Comparison of ENCODE assay signal across 23 cellular contexts in genomic region chr17:57493171-57493570, GRCh38.
DNase-seq lines count a peak whose midpoint lies in the region; ATAC-seq, FAIRE-seq and TF ChIP-seq lines count a peak whose summit lies in the region.
"Had no signal": no experiment of that assay in that cellular context is flagged by ENCODE, and none has a peak within 500 bp of the region (broad histone marks: within the 10 kb centered on the region; RNA-seq: fewer than 3 reads in every experiment).

No MANE protein-coding gene starts in this region.

- WGBS in GM12878 (ENCODE audit: insufficient coverage, insufficient replicate concordance, low lambda C conversion rate, missing lambda C conversion rate) = 78% methylated on average over 5 of the region's 5 CpGs

- H3K9me3 ChIP-seq in BLaER1 = no peaks in the 10 kb centered on the region
- no peaks in the 10 kb centered on the region for H3K9me3 ChIP-seq in GM12878 (replicated peaks; ENCODE audit: control insufficient read depth, insufficient read depth, low read length)
- H3K9me3 ChIP-seq: left ventricle myocardium inferior had no signal

- H3K27ac ChIP-seq in BLaER1 (peak overlapping the region; percentile 33), GM23338 (ENCODE audit: low read depth) (peak overlapping the region; percentile 50; the same call in 1 of the 2 replicates), GM12878 (ENCODE audit: control insufficient read depth, insufficient read depth) (peak overlapping the region; percentile 13; the same call in 1 of the 2 replicates)
- H3K27ac ChIP-seq: C4-2B, left ventricle myocardium inferior had no signal

- H3K4me1 ChIP-seq in BLaER1 (peaks cover 100% of the 10 kb centered on the region), GM23338 (ENCODE audit: insufficient read depth) (no peaks in the 10 kb centered on the region), GM12878 (ENCODE audit: control insufficient read depth, insufficient read depth, low read length) (peaks cover 14% of the 10 kb centered on the region)

- H3K4me3 ChIP-seq in BLaER1 (no peak overlapping the region), GM23338 (no peak overlapping the region), GM12878 (no peak overlapping the region)
- H3K4me3 ChIP-seq: left ventricle myocardium inferior had no signal

- peaks cover 26% of the 10 kb centered on the region for H3K4me1 Mint-ChIP-seq in GM23338

- H3K79me2 ChIP-seq in GM23338 (replicated peaks; ENCODE audit: insufficient read depth) (no peaks in the 10 kb centered on the region; the same call in 1 of the 2 replicates), GM12878 (ENCODE audit: control insufficient read depth, insufficient read depth, low read length) (peaks cover 9% of the 10 kb centered on the region)

- H3K4me2 ChIP-seq in BLaER1 (peak overlapping the region; percentile 33), GM23338 (no peak overlapping the region), GM12878 (ENCODE audit: control insufficient read depth, insufficient read depth) (peak overlapping the region; percentile 34; the same call in 1 of the 2 replicates)

- no peak overlapping the region for H3K4me3 Mint-ChIP-seq in GM23338
- H3K4me3 Mint-ChIP-seq: immature natural killer cell, mesothelial cell of epicardium, natural killer cell had no signal

- intact Hi-C loops in GM12878 (cut with micrococcal nuclease; ENCODE audit: unreplicated experiment) = no loop called here

- SMC1A ChIA-PET in GM12878 (lab: Charles Lee; ENCODE audit: uncharacterized antibody, unreplicated experiment) = no interaction called here

- H3F3A ChIP-seq in GM23338 (replicated peaks; ENCODE audit: low read depth) = no peaks in the 10 kb centered on the region

- DNase-seq in GM23338 (ENCODE audit: low spot score) (no peak), NOMO-1 treated with dmso at 0.1 percent for 144 hours (lab: John Stamatoyannopoulos, UW; ENCODE audit: unreplicated experiment) (peak; percentile 52), GM12878 (ENCODE audit: low read depth, low spot score) (no peak), islet precursor cell (no peak), NCI-H82 treated with DMSO at 0.1 percent for 48 hours (lab: John Stamatoyannopoulos, UW; ENCODE audit: unreplicated experiment) (no peak), omental fat pad (ENCODE audit: low spot score) (no peak), NK-92 (lab: John Stamatoyannopoulos, UW; ENCODE audit: unreplicated experiment) (no peak)
- DNase-seq: activated CD4-positive, alpha-beta T cell treated with anti-CD3 and anti-CD28 coated beads for 48 hours; activated effector memory CD4-positive, alpha-beta T cell treated with Interleukin-2 at 50 U/mL for 16 hours; erythroblast; foreskin fibroblast; immature natural killer cell; left ventricle myocardium inferior; natural killer cell; NCI-H1436; NCI-H2107; NCI-H510A treated with DMSO at 0.1 percent for 48 hours; stimulated activated CD8-positive, alpha-beta memory T cell treated with anti-CD3 and anti-CD28 coated beads, Interleukin-4, amount 100 ng/mL, for 48 hours had no signal

- no peak overlapping the region for H3K27ac Mint-ChIP-seq in GM23338
- H3K27ac Mint-ChIP-seq: immature natural killer cell, mesothelial cell of epicardium, natural killer cell had no signal

- TF ChIP-seq RAD21 in GM12878 (IDR thresholded peaks at IDR 0.05; ENCODE audit: insufficient read depth, low read depth, low read length) = no peak

- no peak for TF ChIP-seq EP300 in GM12878 (IDR thresholded peaks at IDR 0.05; ENCODE audit: borderline replicate concordance in 1 of 2, control insufficient read depth in 1 of 2, low read depth in 2 of 2, low read length in 2 of 2)

- no peaks in the 10 kb centered on the region for H3K9me2 ChIP-seq in GM23338 (ENCODE audit: insufficient read depth)

- FAIRE-seq in GM12878 (lab: Jason Lieb, UNC) = no peak
- FAIRE-seq: D721Med had no signal

- H2AFZ ChIP-seq in GM23338 = no peak overlapping the region
- no peak overlapping the region for H2AFZ ChIP-seq in GM12878 (ENCODE audit: control insufficient read depth, low read depth, low read length)

- POLR2A ChIA-PET in GM12878 (lab: Charles Lee) = interaction anchor here (1.4 kb wide), 1 partner anchor 20 kb away, joined by 3 read pairs; no protein-coding TSS in a partner anchor

- H3K36me3 ChIP-seq in BLaER1 (peaks cover 96% of the 10 kb centered on the region), GM23338 (ENCODE audit: insufficient read depth) (no peaks in the 10 kb centered on the region), GM12878 (ENCODE audit: control insufficient read depth in 2 of 2, insufficient read depth in 2 of 2, low read length in 1 of 2) (peaks cover 0 to 3% of the 10 kb centered on the region in 2 experiments; a peak in 3 of 4 replicates)
- H3K36me3 ChIP-seq: left ventricle myocardium inferior had no signal

- TF ChIP-seq CTCF in GM23338 (conservative IDR thresholded peaks at IDR 0.05; ENCODE audit: low read depth in 2 of 2) (no peak), GM12878 (IDR thresholded peaks at IDR 0.05 in 2 of 3, conservative IDR thresholded peaks at IDR 0.05 in 1 of 3; ENCODE audit: control insufficient read depth in 2 of 3, extremely low read depth in 1 of 3, insufficient read depth in 1 of 3, low read depth in 3 of 3, low read length in 3 of 3) (no peak), omental fat pad (IDR thresholded peaks at IDR 0.05) (no peak)

- RAD21 ChIA-PET in GM12878 (lab: Charles Lee; ENCODE audit: unreplicated experiment) = no interaction called here

- no TSS peak for BruUV-seq in GM12878 (replicated peaks; lab: Mats Ljungman, UMichigan)

- H3K9ac ChIP-seq in BLaER1 (no peak overlapping the region), GM12878 (ENCODE audit: control insufficient read depth, insufficient read depth, low read length) (no peak overlapping the region)

- H3K9me3 Mint-ChIP-seq in GM23338 = no peaks in the 10 kb centered on the region
- H3K9me3 Mint-ChIP-seq: immature natural killer cell, mesothelial cell of epicardium, natural killer cell had no signal

- H4K20me1 ChIP-seq in BLaER1 = peaks cover 100% of the 10 kb centered on the region
- no peaks in the 10 kb centered on the region for H4K20me1 ChIP-seq in GM23338 (replicated peaks; ENCODE audit: insufficient read depth)
- no peaks in the 10 kb centered on the region for H4K20me1 ChIP-seq in GM12878 (ENCODE audit: control insufficient read depth, insufficient read depth)

- TF ChIP-seq POLR2A in GM12878 (IDR thresholded peaks at IDR 0.05; ENCODE audit: low read depth, low read length) = no peak

- CTCF ChIA-PET in GM12878 (lab: Yijun Ruan, JAX) = interaction anchor here (1.2 kb wide), 1 partner anchor 12 kb away, joined by 3 read pairs; no protein-coding TSS in a partner anchor

- no peaks in the 10 kb centered on the region for H3K36me3 Mint-ChIP-seq in GM23338 (ENCODE audit: low read depth)
- H3K36me3 Mint-ChIP-seq: mesothelial cell of epicardium, natural killer cell had no signal

- in situ Hi-C loops in GM12878 (cut with MboI) = no loop called here

- peaks cover 5% of the 10 kb centered on the region for H3K27me3 Mint-ChIP-seq in GM23338 (ENCODE audit: insufficient read depth, low read depth, poor library complexity)

- H3K27me3 ChIP-seq in BLaER1 (no peaks in the 10 kb centered on the region), GM23338 (ENCODE audit: insufficient read depth) (no peaks in the 10 kb centered on the region), GM12878 (replicated peaks in 1 of 2; ENCODE audit: control insufficient read depth in 2 of 2, insufficient read depth in 2 of 2, low read length in 1 of 2) (no peaks in the 10 kb centered on the region)

- no peak for ATAC-seq in GM23338
- ATAC-seq in GM12878 = peak; percentile 44; the same call in 2 of the 3 replicates
- no peak for ATAC-seq in omental fat pad (ENCODE audit: low FRiP score)
- ATAC-seq: natural killer cell, Right ventricle myocardium inferior had no signal

TF ChIP-seq in GM23338, 12 proteins besides CTCF, POLR2A, EP300 and RAD21 (continues in another document):
- TF ChIP-seq STAT1 (IDR thresholded peaks at IDR 0.05; ENCODE audit: unreplicated experiment) (no peak), NANOG (IDR thresholded peaks at IDR 0.05; ENCODE audit: borderline replicate concordance) (no peak), EZH2 (IDR thresholded peaks at IDR 0.05; ENCODE audit: low read depth, unreplicated experiment) (no peak), CREB1 (CRISPR knock-in tag; IDR thresholded peaks at IDR 0.05; ENCODE audit: low read depth) (no peak), JUNB (IDR thresholded peaks at IDR 0.05; ENCODE audit: unreplicated experiment) (no peak)

TF ChIP-seq in GM12878, 131 proteins besides CTCF, POLR2A, EP300 and RAD21 (continues in another document):
- TF ChIP-seq E2F8 (IDR thresholded peaks at IDR 0.05; ENCODE audit: low read depth, partially characterized antibody) = no peak
